8 cellular contexts compared by ENCODE assay signal in genomic region chr13:43085545-43085944, GRCh38.
DNase-seq lines count a peak whose midpoint lies in the region; ATAC-seq and TF ChIP-seq lines count a peak whose summit lies in the region.

No MANE protein-coding gene starts in this region.

- no peaks in the 10 kb centered on the region for H3K27me3 ChIP-seq in GM23338 (ENCODE audit: insufficient read depth)
- H3K27me3 ChIP-seq in gastroesophageal sphincter, result no peaks in the 10 kb centered on the region
- H3K27me3 ChIP-seq in upper lobe of left lung, result no peaks in the 10 kb centered on the region
- no peaks in the 10 kb centered on the region for H3K27me3 ChIP-seq in WERI-Rb-1 (ENCODE audit: insufficient read depth, low read depth, severe bottlenecking)

- H3F3A ChIP-seq in GM23338 (replicated peaks; ENCODE audit: low read depth), result no peaks in the 10 kb centered on the region

- no peak for TF ChIP-seq EP300 in gastroesophageal sphincter (IDR thresholded peaks at IDR 0.05)
- TF ChIP-seq EP300 in upper lobe of left lung (IDR thresholded peaks at IDR 0.05), result no peak

- H3K4me1 Mint-ChIP-seq in GM23338, result peaks cover 12% of the 10 kb centered on the region; the same call in 2 of the 3 replicates

- 67 to 79% methylated on average over 1 of the region's 1 CpG for WGBS in gastroesophageal sphincter (ENCODE audit: low coverage in 1 of 2), 2 donors
- 92 to 93% methylated on average over 1 of the region's 1 CpG for WGBS in upper lobe of left lung, 2 donors

- peak; percentile 26 for DNase-seq in AG08395 (ENCODE audit: low spot score)
- DNase-seq in GM23338 (ENCODE audit: low spot score), result peak; percentile 43
- DNase-seq in RPMI7951 (ENCODE audit: low read depth), result peak; percentile 36
- DNase-seq in upper lobe of left lung, result no peak
- no peak for DNase-seq in head of caudate nucleus
- no peak for DNase-seq in WERI-Rb-1

- no peaks in the 10 kb centered on the region for H3K27me3 Mint-ChIP-seq in GM23338 (ENCODE audit: insufficient read depth, low read depth, poor library complexity)

- no peak overlapping the region for H3K4me2 ChIP-seq in GM23338

- H2AFZ ChIP-seq in GM23338, result no peak overlapping the region

- TF ChIP-seq POLR2A in gastroesophageal sphincter (IDR thresholded peaks at IDR 0.05) (no peak), upper lobe of left lung (IDR thresholded peaks at IDR 0.05) (no peak)

- peaks cover 27% of the 10 kb centered on the region for H3K36me3 Mint-ChIP-seq in GM23338 (ENCODE audit: low read depth)

- H3K27ac ChIP-seq in GM23338 (ENCODE audit: low read depth) (no peak overlapping the region), gastroesophageal sphincter (no peak overlapping the region), upper lobe of left lung (no peak overlapping the region), WERI-Rb-1 (no peak overlapping the region)

- intact Hi-C loops in head of caudate nucleus (cut with DNase I), result loop anchor here (5.0 to 10.0 kb wide), 2 partner anchors 699 to 787 kb away; partner anchors contain the start of gene ENOX1

- no peak overlapping the region for H3K4me3 Mint-ChIP-seq in GM23338

- H3K27ac Mint-ChIP-seq in GM23338, result no peak overlapping the region

- H3K9me3 ChIP-seq in gastroesophageal sphincter, result peaks cover 0 to 5% (median 0%) of the 10 kb centered on the region in 3 donors
- no peaks in the 10 kb centered on the region for H3K9me3 ChIP-seq in upper lobe of left lung
- H3K9me3 ChIP-seq in WERI-Rb-1 (ENCODE audit: severe bottlenecking), result no peaks in the 10 kb centered on the region

- peak in 1 of 2 experiments; percentile 66; a peak in 3 of 4 replicates for TF ChIP-seq CTCF in GM23338 (conservative IDR thresholded peaks at IDR 0.05; ENCODE audit: low read depth in 2 of 2)
- TF ChIP-seq CTCF in gastroesophageal sphincter (IDR thresholded peaks at IDR 0.05), result peak; percentile 67 to 75 (median 70)
- TF ChIP-seq CTCF in upper lobe of left lung (IDR thresholded peaks at IDR 0.05), result peak; percentile 42 to 64 (median 58)
- no peak for TF ChIP-seq CTCF in WERI-Rb-1 (IDR thresholded peaks at IDR 0.05; ENCODE audit: low read depth, low read length)

- ATAC-seq in GM23338 (no peak), gastroesophageal sphincter (no peak), upper lobe of left lung (ENCODE audit: low FRiP score in 2 of 2) (no peak), GM21529 (IDR thresholded peaks at IDR 0.05; ENCODE audit: unreplicated experiment) (no peak)

- H3K4me3 ChIP-seq in GM23338 (no peak overlapping the region), gastroesophageal sphincter (no peak overlapping the region), upper lobe of left lung (no peak overlapping the region), WERI-Rb-1 (ENCODE audit: low read depth, low read length) (no peak overlapping the region)

- H3K36me3 ChIP-seq in GM23338 (ENCODE audit: insufficient read depth) (no peaks in the 10 kb centered on the region), gastroesophageal sphincter (peaks cover 0 to 18% of the 10 kb centered on the region in 2 donors), upper lobe of left lung (no peaks in the 10 kb centered on the region), WERI-Rb-1 (no peaks in the 10 kb centered on the region)

- no peaks in the 10 kb centered on the region for H3K9me2 ChIP-seq in GM23338 (ENCODE audit: insufficient read depth)

- no peaks in the 10 kb centered on the region for H3K4me1 ChIP-seq in GM23338 (ENCODE audit: insufficient read depth)
- peaks cover 0 to 17% (median 0%) of the 10 kb centered on the region in 3 donors for H3K4me1 ChIP-seq in gastroesophageal sphincter
- peaks cover 3 to 9% (median 7%) of the 10 kb centered on the region in 4 donors for H3K4me1 ChIP-seq in upper lobe of left lung

- H3K79me2 ChIP-seq in GM23338 (replicated peaks; ENCODE audit: insufficient read depth), result no peaks in the 10 kb centered on the region

- peaks cover 6% of the 10 kb centered on the region for H3K9me3 Mint-ChIP-seq in GM23338

- no peaks in the 10 kb centered on the region for H4K20me1 ChIP-seq in GM23338 (replicated peaks; ENCODE audit: insufficient read depth)

TF ChIP-seq in GM23338, 12 proteins besides CTCF, POLR2A, EP300 and RAD21 (continues in another document):
- TF ChIP-seq ZNF462 (CRISPR knock-in tag; IDR thresholded peaks at IDR 0.05), result no peak
- TF ChIP-seq ZNF331 (CRISPR knock-in tag; IDR thresholded peaks at IDR 0.05; ENCODE audit: low read depth), result no peak
- TF ChIP-seq EZH2 (IDR thresholded peaks at IDR 0.05; ENCODE audit: low read depth, unreplicated experiment), result no peak
- TF ChIP-seq NANOG (IDR thresholded peaks at IDR 0.05; ENCODE audit: borderline replicate concordance), result no peak
- TF ChIP-seq JUNB (IDR thresholded peaks at IDR 0.05; ENCODE audit: unreplicated experiment), result no peak

Comparison
In these comparisons a context has a peak if more than half of its experiments do, and no peak if none do; other contexts are left out.
1. DNase-seq: peak in AG08395 (single experiment), GM23338 (single experiment) and RPMI7951 (single experiment); none in upper lobe of left lung (0 of 2), head of caudate nucleus (0 of 42) and WERI-Rb-1 (single experiment).